7 cellular contexts compared by ENCODE assay signal in the genomic region with DNA sequence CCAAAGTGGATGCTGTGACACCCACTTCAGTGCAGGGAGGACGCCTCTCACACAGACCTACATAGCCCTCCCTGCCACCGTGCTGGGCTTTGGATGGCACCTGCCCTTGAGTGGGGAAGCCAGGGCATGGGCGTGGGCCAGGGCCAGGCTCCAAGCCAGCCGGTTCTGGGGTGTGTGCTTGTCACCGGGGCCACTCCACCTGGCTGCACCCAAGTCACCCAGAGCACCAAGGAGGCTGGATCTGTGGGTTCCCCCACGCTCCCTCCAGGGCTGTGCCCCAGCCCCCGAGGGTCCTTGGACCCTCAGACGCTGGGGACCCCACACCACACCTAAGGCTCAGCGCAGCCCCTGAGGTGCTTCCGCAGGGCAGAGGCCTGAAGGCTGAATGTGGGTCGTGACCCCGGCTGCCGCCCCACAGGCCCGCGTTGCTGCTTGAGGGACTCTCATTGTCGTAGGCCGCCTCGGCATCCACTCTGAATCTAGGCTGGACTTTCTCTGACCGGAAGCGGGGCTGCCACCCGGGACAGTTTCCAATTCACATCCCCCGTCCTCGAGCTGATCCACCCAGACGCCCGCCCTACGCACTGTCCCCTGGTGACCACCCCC. TPM values are rescaled to one million over a fixed set of nuclear protein-coding genes. Genes with fewer than 3 reads are reported as not detected.
DNase-seq lines count a peak whose midpoint lies in the region; ATAC-seq and TF ChIP-seq lines count a peak whose summit lies in the region.
"Had no signal": no experiment of that assay in that cellular context is flagged by ENCODE, and none has a peak within 500 bp of the region (broad histone marks: within the 10 kb centered on the region; RNA-seq: fewer than 3 reads in every experiment).

No MANE protein-coding gene starts in this region.

- peak overlapping the region; percentile 90 for H3K27ac Mint-ChIP-seq in osteocyte (ENCODE audit: unreplicated experiment)

- no peaks in the 10 kb centered on the region for H3K27me3 Mint-ChIP-seq in osteocyte (ENCODE audit: unreplicated experiment)

- H3K27me3 ChIP-seq in GM23248 (replicated peaks; ENCODE audit: insufficient read depth) (no peaks in the 10 kb centered on the region), duodenal mucosa (ENCODE audit: control insufficient read depth in 1 of 2, insufficient read depth in 2 of 2, low read length in 2 of 2) (peaks cover 34 to 48% of the 10 kb centered on the region in 2 donors)

- H3K4me3 Mint-ChIP-seq in osteocyte (ENCODE audit: unreplicated experiment), result peak overlapping the region; percentile 90

- H3K36me3 ChIP-seq in GM23248 (ENCODE audit: low read depth), result peaks cover 6% of the 10 kb centered on the region; the same call in 1 of the 2 replicates
- no peaks in the 10 kb centered on the region for H3K36me3 ChIP-seq in duodenal mucosa (ENCODE audit: control insufficient read depth in 1 of 2, insufficient read depth in 2 of 2, low read length in 2 of 2)

- 5 to 8% methylated on average over 17 to 26 of the region's 26 CpGs for WGBS in GM23248 (ENCODE audit: low coverage in 1 of 2, low lambda C conversion rate in 2 of 2, missing lambda C conversion rate in 2 of 2), 2 experiments

- ATAC-seq in GM18858 (IDR thresholded peaks at IDR 0.05; ENCODE audit: unreplicated experiment), result no peak

- in situ Hi-C loops in GM23248 (cut with MboI), result no loop called here

- peaks cover 70% of the 10 kb centered on the region for H3K4me1 Mint-ChIP-seq in osteocyte (ENCODE audit: unreplicated experiment)

- peaks cover 47% of the 10 kb centered on the region for H3F3A ChIP-seq in GM23248 (ENCODE audit: insufficient read depth)

- no peaks in the 10 kb centered on the region for H3K9me2 ChIP-seq in GM23248 (ENCODE audit: insufficient read depth)

- H3K27ac ChIP-seq in GM23248 (peak overlapping the region; percentile 99), duodenal mucosa (ENCODE audit: low read depth, low read length) (peak overlapping the region; percentile 32)
- H3K27ac ChIP-seq: PC-9 had no signal

- intact Hi-C loops in head of caudate nucleus (cut with DNase I), result no loop called here

- no peaks in the 10 kb centered on the region for H3K9me3 ChIP-seq in GM23248 (ENCODE audit: low read depth)
- H3K9me3 ChIP-seq in duodenal mucosa (ENCODE audit: control insufficient read depth in 1 of 2, low read length in 2 of 2), result no peaks in the 10 kb centered on the region

- H2AFZ ChIP-seq in GM23248, result no peak overlapping the region
- H2AFZ ChIP-seq: PC-9 had no signal

- H3K9ac ChIP-seq in GM23248, result peak overlapping the region; percentile 96
- no peak overlapping the region for H3K9ac ChIP-seq in duodenal mucosa (ENCODE audit: low read depth in 1 of 2, low read length in 2 of 2)

- H3K36me3 Mint-ChIP-seq in osteocyte (ENCODE audit: unreplicated experiment), result peaks cover 9% of the 10 kb centered on the region

- no peaks in the 10 kb centered on the region; the same call in 1 of the 2 replicates for H4K20me1 ChIP-seq in GM23248 (ENCODE audit: insufficient read depth)

- H3K4me3 ChIP-seq in GM23248 (peak overlapping the region; percentile 94), duodenal mucosa (ENCODE audit: low read depth in 1 of 2, low read length in 2 of 2) (peak overlapping the region; percentile 35 to 43)
- H3K4me3 ChIP-seq: PC-9 had no signal

- H3K79me2 ChIP-seq in GM23248 (ENCODE audit: insufficient read depth), result peaks cover 74% of the 10 kb centered on the region

- no peaks in the 10 kb centered on the region for H3K9me3 Mint-ChIP-seq in osteocyte (ENCODE audit: unreplicated experiment)

- DNase-seq in GM23248 (peak; percentile 61), osteocyte (ENCODE audit: extremely low spot score, unreplicated experiment) (no peak), head of caudate nucleus (no peak), germinal center (ENCODE audit: low spot score) (no peak)

- peaks cover 43% of the 10 kb centered on the region for H3K4me1 ChIP-seq in GM23248 (ENCODE audit: insufficient read depth)
- H3K4me1 ChIP-seq in duodenal mucosa (ENCODE audit: control insufficient read depth in 1 of 2, insufficient read depth in 2 of 2, low read length in 2 of 2), result peaks cover 19 to 26% of the 10 kb centered on the region in 2 donors

- H3K4me2 ChIP-seq in GM23248 (ENCODE audit: unreplicated experiment), result peak overlapping the region; percentile 80
- H3K4me2 ChIP-seq: PC-9 had no signal

- TF ChIP-seq CTCF in osteocyte (IDR thresholded peaks at IDR 0.05), result no peak

RNA-seq across cellular contexts. Expression of a gene that starts 1.5 kb away (rescaled TPM):
- 1,040 and 1,228 TPM in 2 replicates for total RNA-seq in GM23248 (2014; rRNA removed; shearing (Covaris generic))
- 584 and 609 TPM in 2 replicates for polyA plus RNA-seq in GM23248 (2016; fragmentation: Nextera tagmentation; extraction: Ambion mirVana)
- total RNA-seq in osteocyte, result 440 and 449 TPM in 2 replicates

RNA-seq across cellular contexts. Expression of a gene that starts 7.7 kb away (rescaled TPM):
- total RNA-seq in GM23248 (2014; rRNA removed; shearing (Covaris generic)), result 113 and 119 TPM in 2 replicates
- polyA plus RNA-seq in GM23248 (2016; fragmentation: Nextera tagmentation; extraction: Ambion mirVana), result 8.6 and 9.9 TPM in 2 replicates
- 92.9 and 95.7 TPM in 2 replicates for total RNA-seq in osteocyte

RNA-seq across cellular contexts. Expression of a gene that starts 18.1 kb away (rescaled TPM):
- total RNA-seq in GM23248 (2014; rRNA removed; shearing (Covaris generic)), result 118 and 120 TPM in 2 replicates
- polyA plus RNA-seq in GM23248 (2016; fragmentation: Nextera tagmentation; extraction: Ambion mirVana), result 216 and 218 TPM in 2 replicates
- total RNA-seq in osteocyte, result 116 and 120 TPM in 2 replicates

RNA-seq across cellular contexts. Expression of a gene that starts 25.8 kb away (rescaled TPM):
- total RNA-seq in GM23248 (2014; rRNA removed; shearing (Covaris generic)), result 0.54 TPM in 1 of 2 replicates, not detected in the other
- polyA plus RNA-seq in GM23248 (2016; fragmentation: Nextera tagmentation; extraction: Ambion mirVana), result 0.24 TPM in 1 of 2 replicates, not detected in the other
- 0.57 and 0.97 TPM in 2 replicates for total RNA-seq in osteocyte

RNA-seq across cellular contexts. Expression of a gene that starts 32.3 kb away (rescaled TPM):
- total RNA-seq in GM23248 (2014; rRNA removed; shearing (Covaris generic)), result 30.5 and 39.0 TPM in 2 replicates
- 28.0 and 33.2 TPM in 2 replicates for polyA plus RNA-seq in GM23248 (2016; fragmentation: Nextera tagmentation; extraction: Ambion mirVana)
- 23.5 and 24.7 TPM in 2 replicates for total RNA-seq in osteocyte
